Comparison of ENCODE assay signal across 19 cellular contexts in the genomic region with DNA sequence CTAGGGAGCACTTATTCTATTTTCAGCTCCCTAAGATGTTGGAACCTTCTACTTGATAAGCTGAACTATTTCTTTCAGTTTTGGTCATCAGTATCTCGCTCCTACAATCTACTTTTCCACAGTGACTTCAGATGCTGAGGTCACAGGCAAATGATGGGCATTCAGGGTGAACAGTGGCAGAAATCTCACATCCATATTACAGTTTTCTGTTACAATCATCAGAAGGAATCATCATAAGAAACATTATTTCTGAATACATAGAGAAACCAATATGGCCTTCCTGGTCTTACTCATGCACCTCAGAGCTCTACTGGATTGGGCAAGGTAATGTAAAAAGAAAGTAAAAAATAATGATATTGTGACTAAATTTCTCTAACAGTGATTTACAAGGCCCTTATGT. TPM values are rescaled to one million over a fixed set of nuclear protein-coding genes. Genes with fewer than 3 reads are reported as not detected.
DNase-seq lines count a peak whose midpoint lies in the region; ATAC-seq lines count a peak whose summit lies in the region.
"Had no signal": no experiment of that assay in that cellular context is flagged by ENCODE, and none has a peak within 500 bp of the region (broad histone marks: within the 10 kb centered on the region; RNA-seq: fewer than 3 reads in every experiment).

No MANE protein-coding gene starts in this region.

- DNase-seq in DMS53 treated with DMSO at 0.1 percent for 48 hours (lab: John Stamatoyannopoulos, UW; ENCODE audit: unreplicated experiment): no peak
- no peak for DNase-seq in stimulated activated naive CD4-positive, alpha-beta T cell (lab: John Stamatoyannopoulos, UW)
- no peak for DNase-seq in activated CD4-positive, alpha-beta T cell treated with anti-CD3 and anti-CD28 coated beads for 1 hour
- DNase-seq: activated CD4-positive, alpha-beta T cell treated with anti-CD3 and anti-CD28 coated beads for 36 hours; adrenal gland; H9; Kasumi-1; NCI-H187 treated with DMSO at 0.1 percent for 48 hours; NCI-H524 treated with DMSO at 0.1 percent for 48 hours; stomach had no signal

- ATAC-seq in GM19025 (IDR thresholded peaks at IDR 0.05; ENCODE audit: low read depth, unreplicated experiment): peak; percentile 64
- peak; percentile 70 for ATAC-seq in GM21619 (IDR thresholded peaks at IDR 0.05; ENCODE audit: unreplicated experiment)
- ATAC-seq in HG03103 (IDR thresholded peaks at IDR 0.05; ENCODE audit: low read depth, unreplicated experiment): peak; percentile 59
- ATAC-seq: activated CD4-positive, alpha-beta T cell treated with anti-CD3 and anti-CD28 coated beads for 36 hours had no signal

- peak overlapping the region; percentile 10 for H3K27ac ChIP-seq in urinary bladder (ENCODE audit: low read depth)
- H3K27ac ChIP-seq: adrenal gland, HL-60, skin epidermis, stomach had no signal

- H3K4me1 ChIP-seq in urinary bladder (ENCODE audit: insufficient read depth): no peaks in the 10 kb centered on the region
- H3K4me1 ChIP-seq: adrenal gland had no signal

- no peaks in the 10 kb centered on the region for H3K36me3 ChIP-seq in urinary bladder (ENCODE audit: insufficient read depth)
- H3K36me3 ChIP-seq: stomach had no signal

- H3K4me3 ChIP-seq in urinary bladder (ENCODE audit: low read depth, low read length): no peak overlapping the region
- H3K4me3 ChIP-seq: adrenal gland, skin epidermis, stomach had no signal

- 93% methylated on average over 1 of the region's 1 CpG for WGBS in urinary bladder

RNA-seq across cellular contexts. Expression of gene DDI1, which starts 39.4 kb away (rescaled TPM):
- not detected for total RNA-seq in urinary bladder
- polyA plus RNA-seq in urinary bladder: not detected
- total RNA-seq: activated CD4-positive, alpha-beta T cell treated with anti-CD3 and anti-CD28 coated beads for 36 hours; adrenal gland; glomerular endothelial cell; H9; mesothelial cell of epicardium; stomach; T-helper 2 cell treated with Interferon-gamma antibody and Interleukin-4, amounts not matched to agents 100 ng/mL and 5 ng/mL, for 36 hours had no signal
- polyA plus RNA-seq: stomach had no signal
